In genomic region chr4:1194028-1194900, GRCh38 we compare ENCODE assay signal across 10 cellular contexts. TPM values are rescaled to one million over a fixed set of nuclear protein-coding genes. Genes with fewer than 3 reads are reported as not detected.
DNase-seq lines count a peak whose midpoint lies in the region; ATAC-seq and TF ChIP-seq lines count a peak whose summit lies in the region.
"Had no signal": no experiment of that assay in that cellular context is flagged by ENCODE, and none has a peak within 500 bp of the region (broad histone marks: within the 10 kb centered on the region; RNA-seq: fewer than 3 reads in every experiment).

No MANE protein-coding gene starts in this region.

- H3K4me2 ChIP-seq in DND-41 (ENCODE audit: insufficient read depth, low read length), result no peak overlapping the region

- H2AFZ ChIP-seq in DND-41 (ENCODE audit: low read depth, low read length), result no peak overlapping the region

- peaks cover 25% of the 10 kb centered on the region for H3K36me3 ChIP-seq in DND-41 (ENCODE audit: insufficient read depth, low read length)
- no peaks in the 10 kb centered on the region for H3K36me3 ChIP-seq in heart left ventricle
- no peaks in the 10 kb centered on the region for H3K36me3 ChIP-seq in gastrocnemius medialis

- H3K9me3 ChIP-seq in DND-41 (ENCODE audit: insufficient read depth, low read length, severe bottlenecking), result no peaks in the 10 kb centered on the region
- H3K9me3 ChIP-seq in heart left ventricle, result no peaks in the 10 kb centered on the region
- H3K9me3 ChIP-seq in gastrocnemius medialis, result no peaks in the 10 kb centered on the region

- H3K9ac ChIP-seq in DND-41 (ENCODE audit: low read depth, low read length), result no peak overlapping the region

- POLR2A ChIA-PET in WTC11 (lab: Charles Lee), result no interaction called here

- H3K79me2 ChIP-seq in DND-41 (ENCODE audit: insufficient read depth, low read length), result peaks cover 17% of the 10 kb centered on the region; the same call in 1 of the 2 replicates

- no peaks in the 10 kb centered on the region for H4K20me1 ChIP-seq in DND-41 (ENCODE audit: insufficient read depth, low read length)

- H3K27ac Mint-ChIP-seq in WTC11, result no peak overlapping the region
- H3K27ac Mint-ChIP-seq: naive thymus-derived CD8-positive, alpha-beta T cell had no signal

- WGBS in heart left ventricle, 4 donors, result 44 to 66% (median 50%) methylated on average over 24 to 52 of the region's 52 CpGs

- no peaks in the 10 kb centered on the region for H3K4me1 Mint-ChIP-seq in WTC11

- H3K4me3 ChIP-seq in DND-41 (ENCODE audit: low read depth in 1 of 2, low read length in 2 of 2) (no peak overlapping the region), heart left ventricle (peak overlapping the region in 6 of 12 donors; percentile 16 to 33 (median 22)), gastrocnemius medialis (peak overlapping the region; percentile 43 to 53 (median 46))

- peaks cover 5% of the 10 kb centered on the region for H3K9me3 Mint-ChIP-seq in WTC11

- intact Hi-C loops in heart left ventricle (cut with DNase I) (no loop called here), gastrocnemius medialis (cut with DNase I; ENCODE audit: low total_unique reads) (no loop called here)

- TF ChIP-seq CTCF in DND-41 (IDR thresholded peaks at IDR 0.05; ENCODE audit: borderline replicate concordance, extremely low read depth, low read length, poor library complexity, severe bottlenecking), result no peak
- no peak for TF ChIP-seq CTCF in WTC11 (IDR thresholded peaks at IDR 0.05)
- peak in 2 of 12 donors; percentile 9 to 17 for TF ChIP-seq CTCF in heart left ventricle (IDR thresholded peaks at IDR 0.05)
- TF ChIP-seq CTCF in gastrocnemius medialis (IDR thresholded peaks at IDR 0.05 in 4 of 5, conservative IDR thresholded peaks at IDR 0.05 in 1 of 5), result peak in 1 of 5 experiments; percentile 23

- TF ChIP-seq POLR2A in heart left ventricle (IDR thresholded peaks at IDR 0.05) (no peak), gastrocnemius medialis (IDR thresholded peaks at IDR 0.05) (no peak), GM18505 (IDR thresholded peaks at IDR 0.05; ENCODE audit: borderline replicate concordance, extremely low read depth, insufficient read depth, insufficient read length) (no peak)

- H3K27me3 ChIP-seq in DND-41 (ENCODE audit: insufficient read depth, low read length, poor library complexity), result no peaks in the 10 kb centered on the region
- no peaks in the 10 kb centered on the region for H3K27me3 ChIP-seq in heart left ventricle
- no peaks in the 10 kb centered on the region for H3K27me3 ChIP-seq in gastrocnemius medialis

- no peaks in the 10 kb centered on the region for H3K36me3 Mint-ChIP-seq in WTC11

- 0 out of 2 replicates have a peak, but pooled peaks cover 10% of the 10 kb centered on the region for H3K4me1 ChIP-seq in DND-41 (ENCODE audit: insufficient read depth, low read length)
- peaks cover 9 to 36% (median 31%) of the 10 kb centered on the region in 12 donors for H3K4me1 ChIP-seq in heart left ventricle
- H3K4me1 ChIP-seq in gastrocnemius medialis, result peaks cover 23 to 31% of the 10 kb centered on the region in 2 donors

- in situ Hi-C loops in gastrocnemius medialis (cut with MboI; ENCODE audit: low sequenced_read_pairs in 4 of 4), result no loop called here

- no peak overlapping the region for H3K4me3 Mint-ChIP-seq in WTC11
- H3K4me3 Mint-ChIP-seq: naive thymus-derived CD8-positive, alpha-beta T cell had no signal

- CTCF ChIA-PET in WTC11 (lab: Charles Lee), result no interaction called here

- peaks cover 4% of the 10 kb centered on the region; the same call in 1 of the 2 replicates for H3K27me3 Mint-ChIP-seq in WTC11 (ENCODE audit: low read depth)
- H3K27me3 Mint-ChIP-seq: naive thymus-derived CD8-positive, alpha-beta T cell had no signal

- H3K27ac ChIP-seq in DND-41 (ENCODE audit: low read length) (peak overlapping the region; percentile 58; the same call in 1 of the 2 replicates), heart left ventricle (peak overlapping the region in 11 of 12 donors; percentile 38 to 89 (median 61)), gastrocnemius medialis (peak overlapping the region; percentile 63 to 76 (median 72))

- no peak for ATAC-seq in DND-41 (ENCODE audit: insufficient read depth, low read depth)
- ATAC-seq in WTC11, result peak; percentile 39; the same call in 1 of the 2 replicates
- peak; percentile 6 to 64 (median 34) for ATAC-seq in heart left ventricle
- peak; percentile 29 to 35 for ATAC-seq in gastrocnemius medialis
- ATAC-seq in HG02840 (IDR thresholded peaks at IDR 0.05; ENCODE audit: low FRiP score, unreplicated experiment), result no peak
- no peak for ATAC-seq in GM18505 (IDR thresholded peaks at IDR 0.05; ENCODE audit: unreplicated experiment)
- ATAC-seq: naive thymus-derived CD8-positive, alpha-beta T cell had no signal

- peak; percentile 5 for DNase-seq in DND-41
- peak; percentile 36 for DNase-seq in WTC11 (ENCODE audit: low spot score)
- DNase-seq in heart left ventricle, result peak; percentile 75 to 90 (median 85)
- DNase-seq in gastrocnemius medialis, result peak in 1 of 2 donors; percentile 58
- DNase-seq in DMS114 treated with DMSO at 0.1 percent for 48 hours (lab: John Stamatoyannopoulos, UW; ENCODE audit: unreplicated experiment), result no peak
- DNase-seq in occipital lobe (lab: John Stamatoyannopoulos, UW), result no peak
- DNase-seq: amniotic stem cell had no signal

TF ChIP-seq in WTC11, 78 proteins besides CTCF, POLR2A, EP300 and RAD21:
- TF ChIP-seq KAT7 (CRISPR knock-in tag; IDR thresholded peaks at IDR 0.05; ENCODE audit: borderline replicate concordance), result no peak
- TF ChIP-seq, protein P1, sequence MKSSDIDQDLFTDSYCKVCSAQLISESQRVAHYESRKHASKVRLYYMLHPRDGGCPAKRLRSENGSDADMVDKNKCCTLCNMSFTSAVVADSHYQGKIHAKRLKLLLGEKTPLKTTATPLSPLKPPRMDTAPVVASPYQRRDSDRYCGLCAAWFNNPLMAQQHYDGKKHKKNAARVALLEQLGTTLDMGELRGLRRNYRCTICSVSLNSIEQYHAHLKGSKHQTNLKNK (CRISPR knock-in tag; IDR thresholded peaks at IDR 0.05), result no peak
- no peak for TF ChIP-seq USF2 (CRISPR knock-in tag; IDR thresholded peaks at IDR 0.05)
- TF ChIP-seq ZNF416 (CRISPR knock-in tag; IDR thresholded peaks at IDR 0.05), result no peak
- TF ChIP-seq, protein P2, sequence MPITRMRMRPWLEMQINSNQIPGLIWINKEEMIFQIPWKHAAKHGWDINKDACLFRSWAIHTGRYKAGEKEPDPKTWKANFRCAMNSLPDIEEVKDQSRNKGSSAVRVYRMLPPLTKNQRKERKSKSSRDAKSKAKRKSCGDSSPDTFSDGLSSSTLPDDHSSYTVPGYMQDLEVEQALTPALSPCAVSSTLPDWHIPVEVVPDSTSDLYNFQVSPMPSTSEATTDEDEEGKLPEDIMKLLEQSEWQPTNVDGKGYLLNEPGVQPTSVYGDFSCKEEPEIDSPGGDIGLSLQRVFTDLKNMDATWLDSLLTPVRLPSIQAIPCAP (CRISPR knock-in tag; IDR thresholded peaks at IDR 0.05), result no peak
- TF ChIP-seq ETV6 (CRISPR knock-in tag; IDR thresholded peaks at IDR 0.05), result no peak
- TF ChIP-seq, protein P3, sequence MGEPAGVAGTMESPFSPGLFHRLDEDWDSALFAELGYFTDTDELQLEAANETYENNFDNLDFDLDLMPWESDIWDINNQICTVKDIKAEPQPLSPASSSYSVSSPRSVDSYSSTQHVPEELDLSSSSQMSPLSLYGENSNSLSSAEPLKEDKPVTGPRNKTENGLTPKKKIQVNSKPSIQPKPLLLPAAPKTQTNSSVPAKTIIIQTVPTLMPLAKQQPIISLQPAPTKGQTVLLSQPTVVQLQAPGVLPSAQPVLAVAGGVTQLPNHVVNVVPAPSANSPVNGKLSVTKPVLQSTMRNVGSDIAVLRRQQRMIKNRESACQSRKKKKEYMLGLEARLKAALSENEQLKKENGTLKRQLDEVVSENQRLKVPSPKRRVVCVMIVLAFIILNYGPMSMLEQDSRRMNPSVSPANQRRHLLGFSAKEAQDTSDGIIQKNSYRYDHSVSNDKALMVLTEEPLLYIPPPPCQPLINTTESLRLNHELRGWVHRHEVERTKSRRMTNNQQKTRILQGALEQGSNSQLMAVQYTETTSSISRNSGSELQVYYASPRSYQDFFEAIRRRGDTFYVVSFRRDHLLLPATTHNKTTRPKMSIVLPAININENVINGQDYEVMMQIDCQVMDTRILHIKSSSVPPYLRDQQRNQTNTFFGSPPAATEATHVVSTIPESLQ (CRISPR knock-in tag; IDR thresholded peaks at IDR 0.05), result no peak
TF ChIP-seq in WTC11: peak in this region for 0.

RNA-seq across cellular contexts. Expression of gene SPON2, which starts 21.9 kb away (rescaled TPM):
- total RNA-seq in WTC11 (2021), result 4.9 to 6.6 TPM (median 5.3 TPM) in 3 replicates
- 10 to 100 TPM in 7 of 9 donors, 1 to 10 TPM in 2; 8.8 to 36.3 (median 13.7) TPM for total RNA-seq in heart left ventricle
- 10 to 100 TPM in 1 of 2 donors, 1 to 10 TPM in 1; 7.8 to 31.2 TPM for polyA plus RNA-seq in heart left ventricle
- total RNA-seq in gastrocnemius medialis, result 1 to 10 TPM; 5.0 to 8.9 (median 5.2) TPM
- total RNA-seq in occipital lobe, result 3.3 TPM

RNA-seq across cellular contexts. Expression of gene CTBP1, which starts 54.7 kb away (rescaled TPM):
- 143 to 167 TPM (median 159 TPM) in 3 replicates for total RNA-seq in WTC11 (2021)
- 100 to 1,000 TPM; 105 to 165 (median 128) TPM for total RNA-seq in heart left ventricle
- 100 to 1,000 TPM in 1 of 2 donors, 10 to 100 TPM in 1; 92.0 to 148 TPM for polyA plus RNA-seq in heart left ventricle
- total RNA-seq in gastrocnemius medialis, result 100 to 1,000 TPM; 126 to 224 (median 169) TPM
- total RNA-seq in occipital lobe, result 237 TPM

Comparison
In these comparisons a context has a peak if more than half of its experiments do, and no peak if none do; other contexts are left out.
1. ATAC-seq: peak in WTC11 (single experiment), heart left ventricle (4 of 4) and gastrocnemius medialis (2 of 2); none in DND-41 (single experiment), HG02840 (single experiment) and GM18505 (single experiment).
2. DNase-seq: peak in DND-41 (single experiment), WTC11 (single experiment) and heart left ventricle (5 of 5); none in DMS114 treated with DMSO at 0.1 percent for 48 hours (single experiment) and occipital lobe (single experiment).
3. H3K4me3 ChIP-seq: peak in gastrocnemius medialis (4 of 4); none in DND-41 (0 of 2).
4. Peak in every context shown above with its lines, with median percentiles within 50 percentile points of each other: H3K27ac ChIP-seq.